Comparison of ENCODE assay signal across 33 cellular contexts in genomic region chr9:83259558-83259957, GRCh38.
"Had no signal": no experiment of that assay in that cellular context is flagged by ENCODE, and none has a peak within 500 bp of the region (broad histone marks: within the 10 kb centered on the region; RNA-seq: fewer than 3 reads in every experiment).

No MANE protein-coding gene starts in this region.

- H3K9me3 ChIP-seq: adrenal gland, body of pancreas had no signal

- H3K36me3 ChIP-seq: adrenal gland, brain microvascular endothelial cell, breast epithelium had no signal

- FAIRE-seq: astrocyte, TTC549 had no signal

- H3K4me1 ChIP-seq: body of pancreas, breast epithelium had no signal

- H3K27ac ChIP-seq: adrenal gland, body of pancreas, brain microvascular endothelial cell, breast epithelium, VCaP had no signal

- H3K4me3 ChIP-seq: adrenal gland, body of pancreas, breast epithelium had no signal

- ATAC-seq: activated CD8-positive, alpha-beta T cell treated with anti-CD3 and anti-CD28 coated beads for 36 hours; activated naive CD4-positive, alpha-beta T cell treated with anti-CD3 and anti-CD28 coated beads, Interleukin-2, amount 50 U/mL, for 72 hours; activated T-cell treated with anti-CD3 and anti-CD28 coated beads, Interleukin-2, amount 50 U/mL, for 4 hours; activated T-cell treated with anti-CD3 and anti-CD28 coated beads, Interleukin-2, amount 50 U/mL, for 72 hours; activated T-helper 17 cell treated with anti-CD3 and anti-CD28 coated beads, Interleukin-2, amount 50 U/mL, for 72 hours; body of pancreas had no signal

- DNase-seq: activated B cell treated with CpG ODN at 0.5 μM for 24 hours; activated CD4-positive, alpha-beta memory T cell treated with anti-CD3 and anti-CD28 coated beads for 36 hours; activated CD4-positive, alpha-beta T cell treated with anti-CD3 and anti-CD28 coated beads for 4 hours; activated CD4-positive, alpha-beta T cell treated with anti-CD3 and anti-CD28 coated beads, Interleukin-2, amount 10 ng/mL, durations not matched to agents 24 days and 14 days; activated CD4-positive, alpha-beta T cell treated with anti-CD3 and anti-CD28 coated beads, Interleukin-2, amount 50 U/mL, for 1 hour; activated CD4-positive, alpha-beta T cell treated with anti-CD3 and anti-CD28 coated beads, Interleukin-2, amount 50 U/mL, for 4 hours; activated CD4-positive, CD25-positive, alpha-beta regulatory T cell treated with anti-CD3 and anti-CD28 coated beads, Interleukin-2, amount 50 U/mL, for 72 hours; activated CD8-positive, alpha-beta memory T cell treated with anti-CD3 and anti-CD28 coated beads, Interleukin-2, amount 50 U/mL, for 4 hours; activated CD8-positive, alpha-beta T cell treated with anti-CD3 and anti-CD28 coated beads for 36 hours; activated effector memory CD4-positive, alpha-beta T cell treated with anti-CD3 and anti-CD28 coated beads, Interleukin-2, amount 50 U/mL, for 16 hours; activated gamma-delta T cell treated with Interleukin-2 at 50 U/mL for 16 hours; activated naive CD4-positive, alpha-beta T cell; activated naive CD4-positive, alpha-beta T cell treated with anti-CD3 and anti-CD28 coated beads for 36 hours; activated naive CD4-positive, alpha-beta T cell treated with anti-CD3 and anti-CD28 coated beads, Interleukin-2, amount 50 U/mL, for 16 hours; activated naive CD8-positive, alpha-beta T cell treated with anti-CD3 and anti-CD28 coated beads for 36 hours; activated T-cell treated with anti-CD3 and anti-CD28 coated beads for 4 hours; activated T-cell treated with anti-CD3 and anti-CD28 coated beads, Interleukin-2, amount 50 U/mL, for 1 hour; activated T-cell treated with anti-CD3 and anti-CD28 coated beads, Interleukin-2, amount 50 U/mL, for 4 hours; activated T-cell treated with anti-CD3 and anti-CD28 coated beads, Interleukin-2, amount 50 U/mL, for 72 hours; adrenal gland; amniotic stem cell; aorta; body of pancreas; brain microvascular endothelial cell; central memory CD4-positive, alpha-beta T cell; T-helper 2 cell; T-helper 9 cell had no signal

- H3K27me3 ChIP-seq: adrenal gland, body of pancreas, brain microvascular endothelial cell, breast epithelium had no signal
